In the genomic region with DNA sequence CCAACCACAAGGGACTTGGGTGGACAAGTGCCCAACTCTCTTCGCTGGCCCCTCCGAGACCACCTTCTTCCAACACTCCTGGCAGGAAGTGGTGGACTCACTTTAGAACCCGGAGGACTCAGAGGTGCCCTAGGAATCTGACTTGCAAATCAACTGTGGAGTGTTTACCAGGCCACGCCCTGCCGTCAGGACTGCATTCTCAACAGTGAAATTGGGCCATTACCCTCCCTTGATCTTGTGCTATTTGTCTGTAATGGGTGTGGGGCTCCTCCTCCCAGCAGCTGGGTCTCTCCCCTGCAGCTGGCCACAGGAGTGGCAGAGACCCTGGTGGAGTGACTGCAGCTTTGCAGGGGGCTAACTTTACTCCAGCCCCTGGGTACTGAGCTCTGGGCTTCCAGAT, we compare ENCODE assay signal across 15 cellular contexts.
DNase-seq lines count a peak whose midpoint lies in the region; ATAC-seq and TF ChIP-seq lines count a peak whose summit lies in the region.
"Had no signal": no experiment of that assay in that cellular context is flagged by ENCODE, and none has a peak within 500 bp of the region (broad histone marks: within the 10 kb centered on the region; RNA-seq: fewer than 3 reads in every experiment).

No MANE protein-coding gene starts in this region.

- no peak overlapping the region for H3K27ac ChIP-seq in endodermal cell (ENCODE audit: low read depth, low read length)
- H3K27ac ChIP-seq: SK-N-MC had no signal

- no peaks in the 10 kb centered on the region for H3K9me3 ChIP-seq in endodermal cell (ENCODE audit: control insufficient read depth, low read length)

- no peak overlapping the region for H3K9ac ChIP-seq in endodermal cell (ENCODE audit: extremely low read depth, low read length, poor library complexity, severe bottlenecking)

- no peaks in the 10 kb centered on the region for H3K36me3 ChIP-seq in endodermal cell (ENCODE audit: control insufficient read depth, insufficient read depth, low read length)

- no peak overlapping the region for H3K4me3 ChIP-seq in endodermal cell (ENCODE audit: low read length)
- H3K4me3 ChIP-seq: SK-N-MC had no signal

- peak; percentile 30 for DNase-seq in NCI-H2227 (lab: John Stamatoyannopoulos, UW; ENCODE audit: unreplicated experiment)
- no peak for DNase-seq in NCI-H2227 treated with DMSO at 0.1 percent for 48 hours (lab: John Stamatoyannopoulos, UW)
- peak; percentile 61 for DNase-seq in NCI-H510A (lab: John Stamatoyannopoulos, UW)
- peak; percentile 71 for DNase-seq in endodermal cell
- DNase-seq in stimulated activated CD4-positive, alpha-beta T cell treated with anti-CD3 and anti-CD28 coated beads, Interleukin-12 subunit alpha, Interleukin-12 subunit beta, amount 100 ng/mL, for 4 hours = no peak
- DNase-seq in NK-92 (lab: John Stamatoyannopoulos, UW; ENCODE audit: unreplicated experiment) = no peak
- DNase-seq: H9, Karpas-422, MM.1S, NCI-H1105, NCI-H2081, T-helper 1 cell had no signal

- H3K27me3 Mint-ChIP-seq in endodermal cell (ENCODE audit: insufficient read depth) = no peaks in the 10 kb centered on the region

- 84 to 86% methylated on average over 3 to 5 of the region's 5 CpGs for WGBS in endodermal cell (ENCODE audit: insufficient coverage in 1 of 2, insufficient read length in 1 of 2), 2 experiments

- no peaks in the 10 kb centered on the region for H3K9me3 Mint-ChIP-seq in endodermal cell
- H3K9me3 Mint-ChIP-seq: H9 had no signal

- peaks cover 9% of the 10 kb centered on the region for H3K4me1 Mint-ChIP-seq in endodermal cell

- no peaks in the 10 kb centered on the region for H3K4me1 ChIP-seq in endodermal cell (ENCODE audit: control insufficient read depth, insufficient read depth, low read length)

- no peak overlapping the region for H3K27ac Mint-ChIP-seq in endodermal cell
- H3K27ac Mint-ChIP-seq: H9 had no signal

- ATAC-seq in GM19463 (IDR thresholded peaks at IDR 0.05; ENCODE audit: unreplicated experiment) = no peak
- no peak for ATAC-seq in GM19397 (IDR thresholded peaks at IDR 0.05; ENCODE audit: unreplicated experiment)

- no peaks in the 10 kb centered on the region for H3K27me3 ChIP-seq in endodermal cell (ENCODE audit: control insufficient read depth, insufficient read depth, low read length, poor library complexity, severe bottlenecking)

- H3K36me3 Mint-ChIP-seq in endodermal cell (ENCODE audit: low read depth) = no peaks in the 10 kb centered on the region

- no peak overlapping the region for H3K4me3 Mint-ChIP-seq in endodermal cell
- H3K4me3 Mint-ChIP-seq: H9 had no signal

- TF ChIP-seq CTCF in endodermal cell (conservative IDR thresholded peaks at IDR 0.05) = no peak

Comparison
In these comparisons a context has a peak if more than half of its experiments do, and no peak if none do; other contexts are left out.
1. DNase-seq: peak in NCI-H2227 (single experiment), NCI-H510A (single experiment) and endodermal cell (single experiment); none in NCI-H2227 treated with DMSO at 0.1 percent for 48 hours (single experiment), stimulated activated CD4-positive, alpha-beta T cell treated with anti-CD3 and anti-CD28 coated beads, Interleukin-12 subunit alpha, Interleukin-12 subunit beta, amount 100 ng/mL, for 4 hours (single experiment) and NK-92 (single experiment).